Comparison of ENCODE assay signal across 21 cellular contexts in genomic region chr10:16915308-16915707, GRCh38.
DNase-seq lines count a peak whose midpoint lies in the region; ATAC-seq, FAIRE-seq and TF ChIP-seq lines count a peak whose summit lies in the region.
"Had no signal": no experiment of that assay in that cellular context is flagged by ENCODE, and none has a peak within 500 bp of the region (broad histone marks: within the 10 kb centered on the region; RNA-seq: fewer than 3 reads in every experiment).

No MANE protein-coding gene starts in this region.

- H3K4me2 ChIP-seq in Loucy (ENCODE audit: low read depth, low read length, poor library complexity, severe bottlenecking) (no peak overlapping the region), neural progenitor cell (no peak overlapping the region)

- no peaks in the 10 kb centered on the region for H3K36me3 ChIP-seq in Loucy (ENCODE audit: insufficient read depth, low read length)
- H3K36me3 ChIP-seq in bronchial epithelial cell (ENCODE audit: control insufficient read depth, insufficient read depth, low read length), result no peaks in the 10 kb centered on the region
- H3K36me3 ChIP-seq in neural progenitor cell, result no peaks in the 10 kb centered on the region
- peaks cover 0 to 6% (median 0%) of the 10 kb centered on the region in 6 donors for H3K36me3 ChIP-seq in spleen
- H3K36me3 ChIP-seq: adrenal gland had no signal

- H3K9me3 Mint-ChIP-seq in neural progenitor cell, result peaks cover 10% of the 10 kb centered on the region
- H3K9me3 Mint-ChIP-seq: CD4-positive, CD25-positive, alpha-beta regulatory T cell; stimulated activated effector memory CD8-positive, alpha-beta T cell treated with anti-CD3 and anti-CD28 coated beads, Interleukin-12 subunit alpha, Interleukin-12 subunit beta, amount 100 ng/mL, for 72 hours had no signal

- peak overlapping the region; percentile 19 for H3K27ac Mint-ChIP-seq in neural progenitor cell
- H3K27ac Mint-ChIP-seq: stimulated activated effector memory CD8-positive, alpha-beta T cell treated with anti-CD3 and anti-CD28 coated beads, Interleukin-12 subunit alpha, Interleukin-12 subunit beta, amount 100 ng/mL, for 72 hours had no signal

- TF ChIP-seq CTCF in Loucy (conservative IDR thresholded peaks at IDR 0.05; ENCODE audit: low read length) (peak; percentile 58), bronchial epithelial cell (IDR thresholded peaks at IDR 0.05; ENCODE audit: insufficient read depth, low read length, severe bottlenecking) (peak; percentile 4), neural progenitor cell (IDR thresholded peaks at IDR 0.05) (peak; percentile 28), spleen (IDR thresholded peaks at IDR 0.05 in 8 of 11, conservative IDR thresholded peaks at IDR 0.05 in 3 of 11) (no peak)

- H3K9me3 ChIP-seq in Loucy (ENCODE audit: insufficient read depth, low read depth, low read length), result no peaks in the 10 kb centered on the region
- no peaks in the 10 kb centered on the region for H3K9me3 ChIP-seq in neural progenitor cell (ENCODE audit: low read depth)
- H3K9me3 ChIP-seq in spleen, result peaks cover 0 to 4% (median 0%) of the 10 kb centered on the region in 8 donors
- H3K9me3 ChIP-seq: adrenal gland, tibial nerve had no signal

- peak; percentile 10 for DNase-seq in NOMO-1 treated with DMSO at 0.1 percent for 48 hours (lab: John Stamatoyannopoulos, UW; ENCODE audit: unreplicated experiment)
- DNase-seq in NOMO-1 treated with dmso at 0.1 percent for 144 hours (lab: John Stamatoyannopoulos, UW; ENCODE audit: unreplicated experiment), result no peak
- DNase-seq in bronchial epithelial cell (ENCODE audit: low read depth), result no peak
- DNase-seq in neural progenitor cell (ENCODE audit: low spot score), result peak; percentile 4
- DNase-seq in spleen, result no peak
- no peak for DNase-seq in NCI-H524 (lab: John Stamatoyannopoulos, UW)
- DNase-seq: 8988T, adrenal gland, DMS79 treated with DMSO at 0.1 percent for 48 hours, left ventricle myocardium superior, MM.1S, NCI-H774, posterior cingulate gyrus, T-helper 1 cell had no signal

- H3K9me2 ChIP-seq in Loucy (replicated peaks; ENCODE audit: low read depth, low read length), result no peaks in the 10 kb centered on the region

- no peak overlapping the region for H2AFZ ChIP-seq in Loucy (ENCODE audit: low read length)
- H2AFZ ChIP-seq in neural progenitor cell (replicated peaks), result no peak overlapping the region

- no peaks in the 10 kb centered on the region for H3K79me2 ChIP-seq in Loucy (ENCODE audit: insufficient read depth, low read length)
- H3K79me2 ChIP-seq in neural progenitor cell (ENCODE audit: low read depth), result no peaks in the 10 kb centered on the region

- H3K4me3 ChIP-seq in Loucy (ENCODE audit: low read length, poor library complexity, severe bottlenecking) (no peak overlapping the region), bronchial epithelial cell (ENCODE audit: low read depth, low read length) (no peak overlapping the region), neural progenitor cell (no peak overlapping the region), spleen (no peak overlapping the region)
- H3K4me3 ChIP-seq: adrenal gland, skin epidermis, tibial nerve had no signal

- H4K20me1 ChIP-seq in Loucy (ENCODE audit: insufficient read depth, low read length, poor library complexity, severe bottlenecking) (no peaks in the 10 kb centered on the region), neural progenitor cell (ENCODE audit: low read depth) (no peaks in the 10 kb centered on the region)

- no peak for FAIRE-seq in bronchial epithelial cell (lab: Jason Lieb, UNC)
- FAIRE-seq: frontal cortex had no signal

- H3K9ac ChIP-seq in Loucy (ENCODE audit: low read depth, low read length, poor library complexity, severe bottlenecking), result no peak overlapping the region
- H3K9ac ChIP-seq in neural progenitor cell, result no peak overlapping the region

- H3F3A ChIP-seq in Loucy (ENCODE audit: low read depth), result no peaks in the 10 kb centered on the region
- H3F3A ChIP-seq in neural progenitor cell (ENCODE audit: low read depth), result no peaks in the 10 kb centered on the region

- TF ChIP-seq POLR2A in spleen (IDR thresholded peaks at IDR 0.05), result no peak

- peaks cover 29% of the 10 kb centered on the region for H3K36me3 Mint-ChIP-seq in neural progenitor cell
- H3K36me3 Mint-ChIP-seq: stimulated activated effector memory CD8-positive, alpha-beta T cell treated with anti-CD3 and anti-CD28 coated beads, Interleukin-12 subunit alpha, Interleukin-12 subunit beta, amount 100 ng/mL, for 72 hours had no signal

- peaks cover 15% of the 10 kb centered on the region for H3K4me1 Mint-ChIP-seq in neural progenitor cell
- H3K4me1 Mint-ChIP-seq: CD4-positive, CD25-positive, alpha-beta regulatory T cell had no signal

- intact Hi-C loops in spleen (cut with DNase I; ENCODE audit: low total_unique reads), result no loop called here

- H3K4me1 ChIP-seq in Loucy (ENCODE audit: insufficient read depth, low read length, poor library complexity, severe bottlenecking), result peaks cover 9% of the 10 kb centered on the region
- H3K4me1 ChIP-seq in neural progenitor cell, result no peaks in the 10 kb centered on the region
- H3K4me1 ChIP-seq in spleen, result peaks cover 0 to 8% (median 0%) of the 10 kb centered on the region in 6 donors
- H3K4me1 ChIP-seq: adrenal gland had no signal

- H3K4me3 Mint-ChIP-seq in neural progenitor cell, result no peak overlapping the region
- H3K4me3 Mint-ChIP-seq: CD4-positive, CD25-positive, alpha-beta regulatory T cell; stimulated activated effector memory CD8-positive, alpha-beta T cell treated with anti-CD3 and anti-CD28 coated beads, Interleukin-12 subunit alpha, Interleukin-12 subunit beta, amount 100 ng/mL, for 72 hours had no signal

- H3K27ac ChIP-seq in neural progenitor cell (no peak overlapping the region), spleen (no peak overlapping the region)
- H3K27ac ChIP-seq: adrenal gland, skin epidermis, tibial nerve had no signal

- ATAC-seq in GM19035 (IDR thresholded peaks at IDR 0.05; ENCODE audit: unreplicated experiment), result no peak
- ATAC-seq: left ventricle myocardium superior; stimulated activated effector memory CD8-positive, alpha-beta T cell treated with anti-CD3 and anti-CD28 coated beads, Interleukin-12 subunit alpha, Interleukin-12 subunit beta, amount 100 ng/mL, for 72 hours had no signal

- H3K27me3 ChIP-seq in Loucy (ENCODE audit: insufficient read depth, low read length, poor library complexity, severe bottlenecking) (no peaks in the 10 kb centered on the region), bronchial epithelial cell (ENCODE audit: control insufficient read depth, insufficient read depth, low read length) (no peaks in the 10 kb centered on the region), neural progenitor cell (no peaks in the 10 kb centered on the region), spleen (replicated peaks in 1 of 7) (no peaks in the 10 kb centered on the region)
- H3K27me3 ChIP-seq: adrenal gland, tibial nerve had no signal

- 67 to 73% (median 72%) methylated on average over 2 of the region's 2 CpGs for WGBS in spleen, 5 donors

- peaks cover 3% of the 10 kb centered on the region for H3K27me3 Mint-ChIP-seq in neural progenitor cell (ENCODE audit: insufficient read depth, low read depth)
- H3K27me3 Mint-ChIP-seq: CD4-positive, CD25-positive, alpha-beta regulatory T cell had no signal

Comparison
In these comparisons a context has a peak if more than half of its experiments do, and no peak if none do; other contexts are left out.
1. DNase-seq: peak in NOMO-1 treated with DMSO at 0.1 percent for 48 hours (single experiment) and neural progenitor cell (single experiment); none in NOMO-1 treated with dmso at 0.1 percent for 144 hours (single experiment), bronchial epithelial cell (single experiment), spleen (single experiment) and NCI-H524 (0 of 2).
2. CTCF ChIP-seq: peak in Loucy (single experiment), bronchial epithelial cell (single experiment) and neural progenitor cell (single experiment); none in spleen (0 of 11).